In the genomic region with DNA sequence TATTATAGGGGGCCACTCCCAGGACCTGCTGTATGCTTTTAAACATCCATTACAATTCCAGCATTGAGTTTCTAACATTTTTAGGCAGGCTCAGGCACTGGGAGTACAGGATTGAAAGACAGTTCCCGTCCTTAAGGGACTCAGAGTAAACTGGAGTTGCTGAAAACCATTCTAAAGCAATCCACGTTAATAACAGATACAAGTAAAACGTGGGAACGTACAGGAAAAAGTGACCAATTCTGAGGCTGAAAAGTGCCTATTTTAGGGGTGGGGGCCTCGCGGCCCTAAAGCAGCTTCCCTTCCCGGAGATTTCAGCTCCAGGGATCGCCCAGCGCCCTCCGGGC, we compare ENCODE assay signal across 8 cellular contexts. TPM values are rescaled to one million over a fixed set of nuclear protein-coding genes. Genes with fewer than 3 reads are reported as not detected.
DNase-seq lines count a peak whose midpoint lies in the region; ATAC-seq, FAIRE-seq and TF ChIP-seq lines count a peak whose summit lies in the region.

No MANE protein-coding gene starts in this region.

- peaks cover 17% of the 10 kb centered on the region for H3K4me1 Mint-ChIP-seq in activated CD4-positive, alpha-beta T cell treated with anti-CD3 and anti-CD28 coated beads for 36 hours

- peak overlapping the region; percentile 89 for H3K27ac Mint-ChIP-seq in activated CD4-positive, alpha-beta T cell treated with anti-CD3 and anti-CD28 coated beads for 36 hours

- WGBS in adipose tissue, 3 donors: 0% methylated on average over 10 of the region's 10 CpGs

- peaks cover 0 to 2% of the 10 kb centered on the region in 2 donors for H3K4me1 ChIP-seq in kidney (ENCODE audit: control insufficient read depth in 1 of 2, insufficient read depth in 1 of 2, low read depth in 1 of 2, low read length in 2 of 2)

- peak overlapping the region; percentile 86 for H3K27ac ChIP-seq in adipose tissue (ENCODE audit: low read depth, low read length)
- H3K27ac ChIP-seq in kidney (ENCODE audit: low read depth in 2 of 2, low read length in 2 of 2): peak overlapping the region; percentile 99
- peak overlapping the region; percentile 88 for H3K27ac ChIP-seq in temporal lobe (ENCODE audit: low read depth, low read length)

- no peak for ATAC-seq in activated CD4-positive, alpha-beta T cell treated with anti-CD3 and anti-CD28 coated beads for 36 hours
- ATAC-seq in GM19395 (IDR thresholded peaks at IDR 0.05; ENCODE audit: unreplicated experiment) (no peak), sciatic nerve (no peak)

- no peaks in the 10 kb centered on the region for H3K27me3 Mint-ChIP-seq in activated CD4-positive, alpha-beta T cell treated with anti-CD3 and anti-CD28 coated beads for 36 hours

- no peaks in the 10 kb centered on the region for H3K36me3 ChIP-seq in kidney (ENCODE audit: control insufficient read depth in 1 of 2, insufficient read depth in 2 of 2, low read length in 2 of 2)

- peak overlapping the region; percentile 89 to 94 for H3K4me3 ChIP-seq in kidney (ENCODE audit: low read length in 2 of 2)

- no peaks in the 10 kb centered on the region for H3K9me3 ChIP-seq in kidney (ENCODE audit: control insufficient read depth in 1 of 2, low read length in 2 of 2)

- DNase-seq in activated CD4-positive, alpha-beta T cell treated with anti-CD3 and anti-CD28 coated beads for 36 hours: no peak
- DNase-seq in activated CD4-positive, alpha-beta T cell treated with anti-CD3 and anti-CD28 coated beads for 1 hour: no peak
- DNase-seq in kidney (no peak), sciatic nerve (ENCODE audit: low spot score) (no peak)
- no peak for DNase-seq in effector CD8-positive, alpha-beta T cell (lab: John Stamatoyannopoulos, UW)

- CTCF ChIA-PET in activated CD4-positive, alpha-beta T cell treated with anti-CD3 and anti-CD28 coated beads for 36 hours (lab: Charles Lee): no interaction called here

- H3K36me3 Mint-ChIP-seq in activated CD4-positive, alpha-beta T cell treated with anti-CD3 and anti-CD28 coated beads for 36 hours (ENCODE audit: low read depth): no peaks in the 10 kb centered on the region

- intact Hi-C loops in activated CD4-positive, alpha-beta T cell treated with anti-CD3 and anti-CD28 coated beads for 36 hours (cut with DNase I, micrococcal nuclease): loop anchor here (1.0 to 10.0 kb wide), 9 partner anchors 19 to 1989 kb away; a partner anchor contains a TSS
- intact Hi-C loops in kidney (cut with DNase I): no loop called here
- intact Hi-C loops in sciatic nerve (cut with DNase I): no loop called here

- POLR2A ChIA-PET in activated CD4-positive, alpha-beta T cell treated with anti-CD3 and anti-CD28 coated beads for 36 hours (lab: Charles Lee): no interaction called here

- peak overlapping the region; percentile 75 for H3K4me3 Mint-ChIP-seq in activated CD4-positive, alpha-beta T cell treated with anti-CD3 and anti-CD28 coated beads for 36 hours

- peak overlapping the region; percentile 83 to 98 for H3K9ac ChIP-seq in kidney (ENCODE audit: low read length in 2 of 2)

- no peak for FAIRE-seq in kidney (lab: Jason Lieb, UNC)

- no peaks in the 10 kb centered on the region for H3K9me3 Mint-ChIP-seq in activated CD4-positive, alpha-beta T cell treated with anti-CD3 and anti-CD28 coated beads for 36 hours (ENCODE audit: low read depth)

- TF ChIP-seq CTCF in kidney (IDR thresholded peaks at IDR 0.05; ENCODE audit: borderline replicate concordance, extremely low read depth, insufficient read depth): no peak

RNA-seq across cellular contexts. Expression of a gene that starts 0.3 kb away (rescaled TPM):
- 1 to 10 TPM; 9.3 to 9.9 TPM for total RNA-seq in activated CD4-positive, alpha-beta T cell treated with anti-CD3 and anti-CD28 coated beads for 36 hours
- polyA plus RNA-seq in adipose tissue (1 to 10 TPM; 1.3 to 2.9 (median 2.8) TPM), kidney (ENCODE audit: insufficient read depth, low read depth, low replicate concordance) (2.1 TPM)
- total RNA-seq in kidney (38.2 TPM), temporal lobe (63.7 TPM), sciatic nerve (99.2 TPM)

Comparison
In these comparisons a context has a peak if more than half of its experiments do, and no peak if none do; other contexts are left out.
1. intact Hi-C loops: an anchor here in activated CD4-positive, alpha-beta T cell treated with anti-CD3 and anti-CD28 coated beads for 36 hours (1.0 to 10.0 kb wide); none called in kidney and sciatic nerve.